8 cellular contexts compared by ENCODE assay signal in genomic region chr10:58335306-58336005, GRCh38. TPM values are rescaled to one million over a fixed set of nuclear protein-coding genes. Genes with fewer than 3 reads are reported as not detected.
DNase-seq lines count a peak whose midpoint lies in the region; ATAC-seq, FAIRE-seq and TF ChIP-seq lines count a peak whose summit lies in the region.

No MANE protein-coding gene starts in this region.

- H3K9me2 ChIP-seq in PC-3 (replicated peaks; ENCODE audit: low read length), result no peaks in the 10 kb centered on the region

- peak; percentile 94 for DNase-seq in PC-3
- no peak for DNase-seq in GM12878 (ENCODE audit: low read depth, low spot score)
- no peak for DNase-seq in skeletal muscle cell (ENCODE audit: low read depth)
- no peak for DNase-seq in middle frontal gyrus (ENCODE audit: extremely low spot score, low spot score)

- no peak for TF ChIP-seq RAD21 in GM12878 (IDR thresholded peaks at IDR 0.05; ENCODE audit: insufficient read depth, low read depth, low read length)

- no peaks in the 10 kb centered on the region for H3F3A ChIP-seq in PC-3 (ENCODE audit: low read length, unreplicated experiment)

- peak overlapping the region; percentile 31; the same call in 1 of the 2 replicates for H3K27ac ChIP-seq in 22Rv1
- peak overlapping the region; percentile 8 for H3K27ac ChIP-seq in PC-3 (ENCODE audit: low read length)
- peak overlapping the region; percentile 58 for H3K27ac ChIP-seq in GM12878 (ENCODE audit: control insufficient read depth, insufficient read depth)

- H4K20me1 ChIP-seq in PC-3 (ENCODE audit: low read length) (peaks cover 23% of the 10 kb centered on the region), GM12878 (ENCODE audit: control insufficient read depth, insufficient read depth) (no peaks in the 10 kb centered on the region)

- H3K9ac ChIP-seq in PC-3 (ENCODE audit: low read length), result peak overlapping the region; percentile 80
- H3K9ac ChIP-seq in GM12878 (ENCODE audit: control insufficient read depth, insufficient read depth, low read length), result peak overlapping the region; percentile 80
- H3K9ac ChIP-seq in iPS-15b (ENCODE audit: low read depth, low read length), result peak overlapping the region; percentile 70

- CTCF ChIA-PET in PC-3 (lab: Charles Lee) (interaction anchor here (0.6 kb wide), 1 partner anchor 12 kb away, joined by 4 read pairs; no protein-coding TSS in a partner anchor), GM12878 (lab: Yijun Ruan, JAX) (interaction anchor here (0.8 to 2.1 kb wide), 2 partner anchors 49 to 56 kb away, joined by 4 to 6 read pairs; no protein-coding TSS in a partner anchor)

- in situ Hi-C loops in GM12878 (cut with MboI), result no loop called here

- TF ChIP-seq EP300 in GM12878 (IDR thresholded peaks at IDR 0.05; ENCODE audit: borderline replicate concordance in 1 of 2, control insufficient read depth in 1 of 2, low read depth in 2 of 2, low read length in 2 of 2), result no peak

- RAD21 ChIA-PET in GM12878 (lab: Charles Lee; ENCODE audit: unreplicated experiment), result interaction anchor here (1.9 kb wide), 1 partner anchor 49 kb away, joined by 11 read pairs; no protein-coding TSS in a partner anchor

- H3K4me2 ChIP-seq in PC-3 (ENCODE audit: low read length) (peak overlapping the region; percentile 79), GM12878 (ENCODE audit: control insufficient read depth, insufficient read depth) (peak overlapping the region; percentile 80)

- no peaks in the 10 kb centered on the region for H3K36me3 ChIP-seq in PC-3 (ENCODE audit: low read depth, low read length)
- H3K36me3 ChIP-seq in GM12878 (ENCODE audit: control insufficient read depth in 2 of 2, insufficient read depth in 2 of 2, low read length in 1 of 2), result no peaks in the 10 kb centered on the region
- no peaks in the 10 kb centered on the region for H3K36me3 ChIP-seq in iPS-15b (ENCODE audit: control insufficient read depth, insufficient read depth, low read length)

- peaks cover 53% of the 10 kb centered on the region for H3K79me2 ChIP-seq in PC-3 (ENCODE audit: low read length)
- peaks cover 26% of the 10 kb centered on the region for H3K79me2 ChIP-seq in GM12878 (ENCODE audit: control insufficient read depth, insufficient read depth, low read length)

- H3K4me1 ChIP-seq in PC-3 (ENCODE audit: insufficient read depth, low read length) (peaks cover 15% of the 10 kb centered on the region), GM12878 (ENCODE audit: control insufficient read depth, insufficient read depth, low read length) (peaks cover under 1% of the 10 kb centered on the region; the same call in 1 of the 2 replicates), iPS-15b (ENCODE audit: control insufficient read depth, insufficient read depth, low read length) (peaks cover 2% of the 10 kb centered on the region)

- 4% methylated on average over 36 of the region's 37 CpGs for WGBS in GM12878 (ENCODE audit: insufficient coverage, insufficient replicate concordance, low lambda C conversion rate, missing lambda C conversion rate)

- no peaks in the 10 kb centered on the region for H3K9me3 ChIP-seq in PC-3 (ENCODE audit: low read length)
- no peaks in the 10 kb centered on the region for H3K9me3 ChIP-seq in GM12878 (replicated peaks; ENCODE audit: control insufficient read depth, insufficient read depth, low read length)
- no peaks in the 10 kb centered on the region for H3K9me3 ChIP-seq in iPS-15b (ENCODE audit: control insufficient read depth, insufficient read depth, low read length)

- POLR2A ChIA-PET in PC-3 (lab: Charles Lee; ENCODE audit: unreplicated experiment) (interaction anchor here (0.6 to 0.9 kb wide), 4 partner anchors 49 to 1975 kb away, joined by 4 to 5 read pairs (median 4); partner anchors contain the start of gene ZWINT), GM12878 (lab: Charles Lee) (interaction anchor here (1.3 to 2.1 kb wide), 3 partner anchors 12 to 67 kb away, joined by 3 to 10 read pairs (median 7); partner anchors contain the start of genes CISD1 and TFAM)

- no peak for TF ChIP-seq POLR2A in GM12878 (IDR thresholded peaks at IDR 0.05; ENCODE audit: low read depth, low read length)

- peaks cover 9% of the 10 kb centered on the region; the same call in 1 of the 2 replicates for H3K27me3 ChIP-seq in PC-3 (ENCODE audit: low read length)
- H3K27me3 ChIP-seq in GM12878 (replicated peaks in 1 of 2; ENCODE audit: control insufficient read depth in 2 of 2, insufficient read depth in 2 of 2, low read length in 1 of 2), result peaks cover 0 to 3% of the 10 kb centered on the region in 2 experiments; a peak in 1 of 4 replicates
- H3K27me3 ChIP-seq in iPS-15b (ENCODE audit: control insufficient read depth, insufficient read depth, low read length), result no peaks in the 10 kb centered on the region

- H3K4me3 ChIP-seq in PC-3 (ENCODE audit: low read length), result peak overlapping the region; percentile 75
- H3K4me3 ChIP-seq in GM12878, result peak overlapping the region; percentile 95
- H3K4me3 ChIP-seq in iPS-15b (ENCODE audit: low read depth, low read length), result peak overlapping the region; percentile 82
- H3K4me3 ChIP-seq in skeletal muscle cell (ENCODE audit: low read depth, low read length), result peak overlapping the region; percentile 98

- ATAC-seq in GM18502 (IDR thresholded peaks at IDR 0.05; ENCODE audit: poor library complexity, unreplicated experiment) (peak; percentile 51), HG02938 (IDR thresholded peaks at IDR 0.05; ENCODE audit: unreplicated experiment) (peak; percentile 46), PC-3 (peak; percentile 62), GM12878 (peak; percentile 76)

- TF ChIP-seq CTCF in 22Rv1 (IDR thresholded peaks at IDR 0.05), result no peak
- no peak for TF ChIP-seq CTCF in PC-3 (conservative IDR thresholded peaks at IDR 0.05; ENCODE audit: low read depth, low read length)
- TF ChIP-seq CTCF in GM12878 (IDR thresholded peaks at IDR 0.05 in 2 of 3, conservative IDR thresholded peaks at IDR 0.05 in 1 of 3; ENCODE audit: control insufficient read depth in 2 of 3, extremely low read depth in 1 of 3, insufficient read depth in 1 of 3, low read depth in 3 of 3, low read length in 3 of 3), result no peak

- peak overlapping the region; percentile 79 for H2AFZ ChIP-seq in PC-3 (ENCODE audit: low read length)
- H2AFZ ChIP-seq in GM12878 (ENCODE audit: control insufficient read depth, low read depth, low read length), result peak overlapping the region; percentile 72

- SMC1A ChIA-PET in GM12878 (lab: Charles Lee; ENCODE audit: uncharacterized antibody, unreplicated experiment), result interaction anchor here (1.1 to 2.4 kb wide), 4 partner anchors 10 to 51 kb away, joined by 3 to 8 read pairs (median 3); partner anchors contain the start of gene TFAM

- no peak for FAIRE-seq in GM12878 (lab: Jason Lieb, UNC)

- intact Hi-C loops in PC-3 (cut with micrococcal nuclease), result loop anchor here (2.0 kb wide), 2 partner anchors 37 to 67 kb away; partner anchors contain the start of gene CISD1
- intact Hi-C loops in GM12878 (cut with micrococcal nuclease; ENCODE audit: unreplicated experiment), result loop anchor here (5.0 kb wide), 2 partner anchors 37 to 68 kb away; partner anchors contain the start of genes CISD1 and IPMK

- BruUV-seq in PC-3 (replicated peaks; lab: Mats Ljungman, UMichigan) (no TSS peak), GM12878 (replicated peaks; lab: Mats Ljungman, UMichigan) (no TSS peak)

TF ChIP-seq in GM12878, 131 proteins besides CTCF, POLR2A, EP300 and RAD21:
- TF ChIP-seq ZBED1 (IDR thresholded peaks at IDR 0.05; ENCODE audit: borderline replicate concordance) (no peak), GATAD2B (conservative IDR thresholded peaks at IDR 0.05; ENCODE audit: low read depth) (0 out of 2 replicates have a peak, but pooled peaks have one; percentile 59), NR2F1 (conservative IDR thresholded peaks at IDR 0.05) (0 out of 2 replicates have a peak, but pooled peaks have one; percentile 40), POLR2AphosphoS5 (IDR thresholded peaks at IDR 0.05; ENCODE audit: low read length) (0 out of 2 replicates have a peak, but pooled peaks have one; percentile 1), IRF4 (IDR thresholded peaks at IDR 0.05; ENCODE audit: low read depth, low read length) (no peak)

RNA-seq across cellular contexts. Expression of gene UBE2D1, which starts 0.7 kb away (rescaled TPM):
- total RNA-seq in PC-3 (2014; rRNA removed) (13.6 and 13.8 TPM in 2 replicates), GM12878 (2014; rRNA removed) (10.4 and 12.4 TPM in 2 replicates), GM12878 (2014; rRNA removed; fragmentation: Illumina TruSeq; extraction: Trizol) (14.7 and 14.9 TPM in 2 replicates), GM12878 (2021) (13.0 and 13.4 TPM in 2 replicates)
- 20.5 and 22.3 TPM in 2 replicates for total RNA-seq in GM12878 (2013; cell fraction: nucleolus; rRNA removed)
- 3.5 TPM for polyA plus RNA-seq in GM12878 (2011; ENCODE audit: low read depth)
- polyA plus RNA-seq in GM12878 (2011; rRNA removed) (29.0 and 46.3 TPM in 2 replicates), GM12878 (2014; fragmentation: Illumina TruSeq; extraction: Trizol) (16.1 and 17.9 TPM in 2 replicates), GM12878 (2014; fragmentation: Nextera tagmentation; extraction: Ambion mirVana) (10 to 100 TPM in 1 of 2 experiments, 1 to 10 TPM in 1; 6.1 to 17.8 TPM), GM12878 (2014; rRNA removed) (8.9 and 11.3 TPM in 2 replicates), GM12878 (2016; fragmentation: Nextera tagmentation; extraction: Ambion mirVana) (10 to 100 TPM; 30.7 to 32.0 TPM)
- polyA plus RNA-seq in GM12878 (2011; cell fraction: cytosol; rRNA removed), result 8.8 and 9.6 TPM in 2 replicates
- 10.4 and 10.5 TPM in 2 replicates for polyA plus RNA-seq in GM12878 (2011; cell fraction: nucleus; rRNA removed)
- polyA plus RNA-seq in GM12878 (2012), result 7.2 and 7.6 TPM in 2 replicates
- 4.1 and 8.0 TPM in 2 replicates for polyA minus RNA-seq in GM12878 (2011; rRNA and poly(A)+ RNA removed)
- polyA minus RNA-seq in GM12878 (2011; cell fraction: cytosol; rRNA and poly(A)+ RNA removed), result 2.9 and 4.1 TPM in 2 replicates
- 7.3 and 12.9 TPM in 2 replicates for polyA minus RNA-seq in GM12878 (2011; cell fraction: nucleus; rRNA and poly(A)+ RNA removed)

RNA-seq across cellular contexts. Expression of gene TFAM, which starts 49.8 kb away (rescaled TPM):
- total RNA-seq in PC-3 (2014; rRNA removed) (96.8 and 121 TPM in 2 replicates), GM12878 (2014; rRNA removed) (75.2 and 77.7 TPM in 2 replicates), GM12878 (2014; rRNA removed; fragmentation: Illumina TruSeq; extraction: Trizol) (87.1 and 93.6 TPM in 2 replicates), GM12878 (2021) (88.5 and 93.1 TPM in 2 replicates)
- 15.8 and 17.0 TPM in 2 replicates for total RNA-seq in GM12878 (2013; cell fraction: nucleolus; rRNA removed)
- 26.4 TPM for polyA plus RNA-seq in GM12878 (2011; ENCODE audit: low read depth)
- polyA plus RNA-seq in GM12878 (2011; rRNA removed) (52.4 and 73.7 TPM in 2 replicates), GM12878 (2014; fragmentation: Illumina TruSeq; extraction: Trizol) (68.9 and 79.5 TPM in 2 replicates), GM12878 (2014; fragmentation: Nextera tagmentation; extraction: Ambion mirVana) (100 to 1,000 TPM in 1 of 2 experiments, 10 to 100 TPM in 1; 96.1 to 114 TPM), GM12878 (2014; rRNA removed) (44.9 and 56.3 TPM in 2 replicates), GM12878 (2016; fragmentation: Nextera tagmentation; extraction: Ambion mirVana) (100 to 1,000 TPM; 131 to 135 TPM)
- polyA plus RNA-seq in GM12878 (2011; cell fraction: cytosol; rRNA removed), result 36.2 and 37.4 TPM in 2 replicates
- 15.7 and 24.3 TPM in 2 replicates for polyA plus RNA-seq in GM12878 (2011; cell fraction: nucleus; rRNA removed)
- polyA plus RNA-seq in GM12878 (2012), result 39.2 and 46.8 TPM in 2 replicates
- polyA minus RNA-seq in GM12878 (2011; rRNA and poly(A)+ RNA removed), result 20.8 and 31.6 TPM in 2 replicates
- 16.9 and 20.0 TPM in 2 replicates for polyA minus RNA-seq in GM12878 (2011; cell fraction: cytosol; rRNA and poly(A)+ RNA removed)
- polyA minus RNA-seq in GM12878 (2011; cell fraction: nucleus; rRNA and poly(A)+ RNA removed), result 17.3 and 29.3 TPM in 2 replicates

Comparison
In these comparisons a context has a peak if more than half of its experiments do, and no peak if none do; other contexts are left out.
1. H3K27ac ChIP-seq: peak in every context shown above with its lines; median percentile 58 in GM12878; 31 in 22Rv1; 8 in PC-3.